1 cellular context compared by ENCODE assay signal in the genomic region with DNA sequence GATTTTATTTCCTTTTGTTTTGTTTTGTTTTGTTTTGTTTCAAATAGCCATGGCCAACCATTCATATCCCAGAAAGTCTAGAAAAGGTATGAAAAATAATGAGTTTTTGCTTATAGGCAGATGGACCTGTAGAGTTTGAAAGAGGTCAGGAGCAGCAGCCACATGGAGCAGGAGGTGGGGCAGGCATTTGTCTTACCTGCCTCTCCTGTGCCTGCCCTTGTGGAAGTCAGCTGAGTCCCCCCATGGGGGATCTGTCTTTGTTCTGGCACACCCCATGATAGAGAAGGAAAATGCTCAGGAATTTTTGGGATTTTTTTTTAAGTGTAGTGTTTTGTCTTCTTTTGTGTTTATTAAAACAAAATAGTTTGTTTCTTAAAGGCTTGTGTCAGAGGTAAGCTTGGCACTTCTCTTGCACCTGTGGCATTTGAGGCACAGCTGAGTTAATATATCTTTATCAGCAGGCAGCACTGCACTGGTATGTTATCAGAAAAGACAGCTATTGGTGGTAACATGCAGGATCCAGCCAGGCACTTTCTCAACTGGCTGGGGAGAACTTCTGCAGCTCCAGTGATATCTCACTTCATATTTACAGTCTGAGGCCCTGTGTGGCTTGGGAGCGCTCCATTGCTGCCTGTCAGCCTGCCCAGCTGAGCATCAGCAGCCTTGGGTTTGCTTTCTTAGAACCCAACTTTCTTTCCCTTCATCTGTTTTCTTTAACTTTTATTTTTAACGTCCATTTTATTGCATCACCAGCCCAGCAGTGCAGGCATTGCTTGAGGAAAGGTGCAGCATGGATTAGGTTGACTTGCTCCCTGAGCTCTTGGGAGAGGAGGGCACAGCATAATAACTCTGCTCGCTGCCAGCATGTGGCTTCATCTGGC.
TF ChIP-seq lines count a peak whose summit lies in the region.

No MANE protein-coding gene starts in this region.

TF ChIP-seq in K562, 482 proteins besides CTCF, POLR2A, EP300 and RAD21 (continued from another document and continues in another):
- TF ChIP-seq ZBTB11 (CRISPR knock-in tag; IDR thresholded peaks at IDR 0.05) (peak in 1 of 3 experiments; percentile 74; a peak in 2 of 6 replicates), NEUROD1 (IDR thresholded peaks at IDR 0.05; ENCODE audit: borderline replicate concordance, low read depth, low read length, partially characterized antibody) (no peak), CUX1 (CRISPR knock-in tag; IDR thresholded peaks at IDR 0.05) (no peak), FOSL1 (tag; conservative IDR thresholded peaks at IDR 0.05) (peak; percentile 43), ETV6 (IDR thresholded peaks at IDR 0.05; ENCODE audit: borderline replicate concordance in 1 of 2, low read depth in 2 of 2, low read length in 1 of 2) (no peak), ETV6 (CRISPR knock-in tag; IDR thresholded peaks at IDR 0.05; ENCODE audit: borderline replicate concordance) (no peak), CBX1 (IDR thresholded peaks at IDR 0.05; ENCODE audit: low read depth) (no peak), SRF (CRISPR knock-in tag; IDR thresholded peaks at IDR 0.05) (no peak), RERE (CRISPR knock-in tag; IDR thresholded peaks at IDR 0.05; ENCODE audit: borderline replicate concordance) (no peak), ZBTB5 (IDR thresholded peaks at IDR 0.05) (peak; percentile 87), ZNF655 (CRISPR knock-in tag; IDR thresholded peaks at IDR 0.05) (no peak), TAF15 (IDR thresholded peaks at IDR 0.05; ENCODE audit: low read depth, low read length) (no peak), NCOA1 (IDR thresholded peaks at IDR 0.05; ENCODE audit: low read depth) (peak; percentile 22; the same call in 1 of the 2 replicates), RBM15 (IDR thresholded peaks at IDR 0.05; ENCODE audit: insufficient read depth, low read length) (no peak), E4F1 (CRISPR knock-in tag; IDR thresholded peaks at IDR 0.05; ENCODE audit: borderline replicate concordance) (no peak), MCM7 (IDR thresholded peaks at IDR 0.05) (no peak), TCF7 (IDR thresholded peaks at IDR 0.05; ENCODE audit: borderline replicate concordance) (no peak), MECOM (CRISPR knock-in tag; IDR thresholded peaks at IDR 0.05) (0 out of 2 replicates have a peak, but pooled peaks have one; percentile 62), PHTF2 (CRISPR knock-in tag; IDR thresholded peaks at IDR 0.05) (no peak), RFX5 (IDR thresholded peaks at IDR 0.05; ENCODE audit: low read depth, low read length) (no peak), CHD4 (IDR thresholded peaks at IDR 0.05; ENCODE audit: insufficient read depth, insufficient replicate concordance, low read depth, low read length, poor library complexity, severe bottlenecking) (no peak), NFRKB (IDR thresholded peaks at IDR 0.05; ENCODE audit: low read depth) (no peak), MCM3 (IDR thresholded peaks at IDR 0.05) (no peak), ZNF561 (CRISPR knock-in tag; conservative IDR thresholded peaks at IDR 0.05) (no peak), CBX8 (IDR thresholded peaks at IDR 0.05; ENCODE audit: borderline replicate concordance, extremely low read depth, low read depth, low read length, poor library complexity, severe bottlenecking) (no peak), ZBTB17 (CRISPR knock-in tag; IDR thresholded peaks at IDR 0.05) (peak; percentile 88)
- TF ChIP-seq, protein P1, sequence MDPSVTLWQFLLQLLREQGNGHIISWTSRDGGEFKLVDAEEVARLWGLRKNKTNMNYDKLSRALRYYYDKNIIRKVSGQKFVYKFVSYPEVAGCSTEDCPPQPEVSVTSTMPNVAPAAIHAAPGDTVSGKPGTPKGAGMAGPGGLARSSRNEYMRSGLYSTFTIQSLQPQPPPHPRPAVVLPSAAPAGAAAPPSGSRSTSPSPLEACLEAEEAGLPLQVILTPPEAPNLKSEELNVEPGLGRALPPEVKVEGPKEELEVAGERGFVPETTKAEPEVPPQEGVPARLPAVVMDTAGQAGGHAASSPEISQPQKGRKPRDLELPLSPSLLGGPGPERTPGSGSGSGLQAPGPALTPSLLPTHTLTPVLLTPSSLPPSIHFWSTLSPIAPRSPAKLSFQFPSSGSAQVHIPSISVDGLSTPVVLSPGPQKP (CRISPR knock-in tag; IDR thresholded peaks at IDR 0.05), result no peak
